15 cellular contexts compared by ENCODE assay signal in genomic region chr1:31444725-31445448, GRCh38. TPM values are rescaled to one million over a fixed set of nuclear protein-coding genes. Genes with fewer than 3 reads are reported as not detected.
DNase-seq lines count a peak whose midpoint lies in the region; ATAC-seq, FAIRE-seq and TF ChIP-seq lines count a peak whose summit lies in the region.
"Had no signal": no experiment of that assay in that cellular context is flagged by ENCODE, and none has a peak within 500 bp of the region (broad histone marks: within the 10 kb centered on the region; RNA-seq: fewer than 3 reads in every experiment).

No MANE protein-coding gene starts in this region.

- POLR2A ChIA-PET in A549 (lab: Yijun Ruan, JAX) (no interaction called here), K562 (lab: Yijun Ruan, JAX) (no interaction called here)

- H3K27ac ChIP-seq in A549 = peak overlapping the region; percentile 86 to 88
- no peak overlapping the region for H3K27ac ChIP-seq in K562 (ENCODE audit: extremely low read depth, low read depth, low read length)
- peak overlapping the region; percentile 75 to 85 for H3K27ac ChIP-seq in liver (ENCODE audit: low read depth in 1 of 2, low read length in 2 of 2)
- no peak overlapping the region for H3K27ac ChIP-seq in prostate gland
- H3K27ac ChIP-seq: sigmoid colon had no signal

- peaks cover 11 to 31% of the 10 kb centered on the region in 2 experiments for H3K27me3 ChIP-seq in K562 (ENCODE audit: control insufficient read depth in 2 of 2, insufficient read depth in 2 of 2, low read length in 2 of 2)
- H3K27me3 ChIP-seq in liver (ENCODE audit: control insufficient read depth in 4 of 4, insufficient read depth in 4 of 4, low read length in 3 of 4) = no peaks in the 10 kb centered on the region
- no peaks in the 10 kb centered on the region for H3K27me3 ChIP-seq in prostate gland (replicated peaks; ENCODE audit: insufficient read depth)

- H3K4me3 Mint-ChIP-seq in progenitor cell of endocrine pancreas (ENCODE audit: low read depth) = no peak overlapping the region

- H3K36me3 Mint-ChIP-seq in progenitor cell of endocrine pancreas (ENCODE audit: insufficient read depth) = no peaks in the 10 kb centered on the region

- peaks cover 3% of the 10 kb centered on the region for H3K27me3 Mint-ChIP-seq in progenitor cell of endocrine pancreas

- H3K4me3 ChIP-seq in A549 (no peak overlapping the region), K562 (no peak overlapping the region), liver (ENCODE audit: low read depth in 1 of 3, low read length in 3 of 3) (no peak overlapping the region), prostate gland (no peak overlapping the region)
- H3K4me3 ChIP-seq: sigmoid colon had no signal

- WGBS in A549 (ENCODE audit: missing lambda C conversion rate) = 4% methylated on average over 7 of the region's 8 CpGs
- under 1% methylated on average over 8 of the region's 8 CpGs for WGBS in K562 (ENCODE audit: insufficient coverage, low coverage, missing lambda C conversion rate)
- WGBS in liver = 19% methylated on average over 8 of the region's 8 CpGs
- WGBS in prostate gland = 83% methylated on average over 8 of the region's 8 CpGs

- H3K27ac Mint-ChIP-seq in progenitor cell of endocrine pancreas = no peak overlapping the region

- H3K79me2 ChIP-seq in K562 (ENCODE audit: control insufficient read depth, insufficient read depth, low read length) = no peaks in the 10 kb centered on the region

- TF ChIP-seq CTCF in A549 (IDR thresholded peaks at IDR 0.05) (no peak), K562 (IDR thresholded peaks at IDR 0.05 in 2 of 3, conservative IDR thresholded peaks at IDR 0.05 in 1 of 3; ENCODE audit: insufficient read depth in 2 of 3, low read depth in 1 of 3, low read length in 3 of 3) (no peak), liver (IDR thresholded peaks at IDR 0.05; ENCODE audit: low read depth, low read length, missing input control) (no peak), prostate gland (IDR thresholded peaks at IDR 0.05) (no peak), progenitor cell of endocrine pancreas (IDR thresholded peaks at IDR 0.05; ENCODE audit: unreplicated experiment) (no peak)

- TF ChIP-seq POLR2A in A549 (IDR thresholded peaks at IDR 0.05; ENCODE audit: low read length) (no peak), K562 (conservative IDR thresholded peaks at IDR 0.05) (no peak), prostate gland (IDR thresholded peaks at IDR 0.05) (no peak)

- no TSS peak for BruUV-seq in K562 (replicated peaks; lab: Mats Ljungman, UMichigan)

- peak overlapping the region; percentile 72 for H3K4me2 ChIP-seq in A549
- H3K4me2 ChIP-seq in K562 (ENCODE audit: insufficient read depth, low read length) = no peak overlapping the region

- H3K4me1 Mint-ChIP-seq in progenitor cell of endocrine pancreas (ENCODE audit: low read depth) = peaks cover 19% of the 10 kb centered on the region

- H3K4me1 ChIP-seq in A549 (peaks cover 19% of the 10 kb centered on the region), K562 (replicated peaks in 1 of 2; ENCODE audit: control insufficient read depth in 2 of 2, insufficient read depth in 2 of 2, low read length in 2 of 2) (peaks cover 2 to 4% of the 10 kb centered on the region in 2 experiments; a peak in 3 of 5 replicates), liver (ENCODE audit: control insufficient read depth in 4 of 4, insufficient read depth in 4 of 4, low read length in 3 of 4) (peaks cover 3 to 22% (median 7%) of the 10 kb centered on the region in 4 donors), prostate gland (replicated peaks) (no peaks in the 10 kb centered on the region)
- H3K4me1 ChIP-seq: sigmoid colon had no signal

- in situ Hi-C loops in K562 (cut with MboI) = no loop called here

- H2AFZ ChIP-seq in K562 (ENCODE audit: low read depth, low read length) = no peak overlapping the region

- intact Hi-C loops in K562 (cut with micrococcal nuclease) = no loop called here
- intact Hi-C loops in prostate gland (cut with DNase I) = no loop called here

- H3K36me3 ChIP-seq in K562 (ENCODE audit: control insufficient read depth, insufficient read depth, low read length) = no peaks in the 10 kb centered on the region
- H3K36me3 ChIP-seq in liver (ENCODE audit: control insufficient read depth in 4 of 4, insufficient read depth in 3 of 4, low read depth in 1 of 4, low read length in 3 of 4) = no peaks in the 10 kb centered on the region
- no peaks in the 10 kb centered on the region for H3K36me3 ChIP-seq in prostate gland
- H3K36me3 ChIP-seq: sigmoid colon had no signal

- H3K9me1 ChIP-seq in K562 (ENCODE audit: control insufficient read depth, insufficient read depth, low read length) = no peaks in the 10 kb centered on the region

- no peak for FAIRE-seq in A549 (lab: Jason Lieb, UNC)
- no peak for FAIRE-seq in K562 (lab: Jason Lieb, UNC)
- FAIRE-seq: H1 had no signal

- H3K9me3 ChIP-seq in A549 (peaks cover 11% of the 10 kb centered on the region), K562 (replicated peaks; ENCODE audit: control insufficient read depth, insufficient read depth, low read depth, low read length) (no peaks in the 10 kb centered on the region), liver (ENCODE audit: control insufficient read depth in 4 of 4, low read length in 3 of 4) (no peaks in the 10 kb centered on the region), prostate gland (no peaks in the 10 kb centered on the region)

- peaks cover 9% of the 10 kb centered on the region for H3K9me3 Mint-ChIP-seq in progenitor cell of endocrine pancreas (ENCODE audit: low read depth)

- no peak overlapping the region for H3K9ac ChIP-seq in K562 (ENCODE audit: insufficient read depth in 1 of 2, low read depth in 2 of 2, low read length in 2 of 2)
- peak overlapping the region in 1 of 2 donors; percentile 72 for H3K9ac ChIP-seq in liver (ENCODE audit: low read depth in 1 of 2, low read length in 2 of 2)

- TF ChIP-seq RAD21 in A549 (conservative IDR thresholded peaks at IDR 0.05 in 1 of 2, IDR thresholded peaks at IDR 0.05 in 1 of 2) = 0 out of 5 replicates have a peak, but pooled peaks of 1 of the 2 experiments have one; percentile 26
- no peak for TF ChIP-seq RAD21 in K562 (CRISPR knock-in tag; conservative IDR thresholded peaks at IDR 0.05 in 1 of 2, IDR thresholded peaks at IDR 0.05 in 1 of 2)
- peak in 1 of 2 donors; percentile 13 for TF ChIP-seq RAD21 in liver (IDR thresholded peaks at IDR 0.05)

- DNase-seq in A549 (ENCODE audit: low read depth in 1 of 2, low spot score in 1 of 2) = peak; percentile 40 to 87
- peak; percentile 50 for DNase-seq in HT-29 (ENCODE audit: low spot score)
- DNase-seq in K562 (ENCODE audit: extremely low read depth in 1 of 4, low spot score in 3 of 4) = peak in 1 of 4 experiments; percentile 25
- DNase-seq in DMS153 (lab: John Stamatoyannopoulos, UW) = no peak
- DNase-seq in NCI-H524 treated with DMSO at 0.1 percent for 48 hours (lab: John Stamatoyannopoulos, UW) = no peak
- no peak for DNase-seq in prostate gland (ENCODE audit: low spot score)
- no peak for DNase-seq in progenitor cell of endocrine pancreas (ENCODE audit: low spot score, unreplicated experiment)
- DNase-seq: activated CD4-positive, alpha-beta T cell treated with anti-CD3 and anti-CD28 coated beads, Interleukin-2, amount 50 U/mL, for 48 hours; activated T-cell treated with anti-CD3 and anti-CD28 coated beads, Interleukin-2, amount 50 U/mL, for 48 hours; NCI-H526 treated with DMSO at 0.1 percent for 48 hours; sigmoid colon; stimulated activated CD4-positive, alpha-beta T cell treated with anti-CD3 and anti-CD28 coated beads, Interleukin-4, amount 100 ng/mL, for 4 hours; T-helper 2 cell had no signal

- no peaks in the 10 kb centered on the region for H4K20me1 ChIP-seq in K562 (replicated peaks; ENCODE audit: control insufficient read depth, insufficient read depth, low read length)

- peak; percentile 64 to 69; a peak in 3 of 5 replicates for TF ChIP-seq EP300 in A549 (IDR thresholded peaks at IDR 0.05)
- TF ChIP-seq EP300 in K562 (IDR thresholded peaks at IDR 0.05; ENCODE audit: low read length) = no peak

- CTCF ChIA-PET in A549 (lab: Yijun Ruan, JAX) (interaction anchor here (0.7 kb wide), 1 partner anchor 185 kb away, joined by 3 read pairs; no protein-coding TSS in a partner anchor), K562 (lab: Yijun Ruan, JAX; ENCODE audit: low intra/inter-chr PET ratio) (no interaction called here)

- peak; percentile 83 to 85 for ATAC-seq in A549
- ATAC-seq in K562 = no peak

TF ChIP-seq in A549, 52 proteins besides CTCF, POLR2A, EP300 and RAD21 (continues in another document):
- TF ChIP-seq ZC3H11A (IDR thresholded peaks at IDR 0.05) = no peak

RNA-seq across cellular contexts. Expression of gene SERINC2, which starts 31.9 kb away (rescaled TPM):
- polyA plus RNA-seq in A549 (2011; rRNA removed) = 6.0 and 7.5 TPM in 2 replicates
- polyA plus RNA-seq in A549 (2012; cell fraction: cytosol; rRNA removed) = 12.3 and 18.1 TPM in 2 replicates
- 15.5 and 21.5 TPM in 2 replicates for polyA plus RNA-seq in A549 (2012; cell fraction: nucleus; rRNA removed)
- polyA plus RNA-seq in A549 (2017; fragmentation: RNase III; extraction: RNeasy Plus Mini Kit Qiagen cat#74134 plus additional on column Dnase treatment) = 16.1 to 21.1 TPM (median 16.3 TPM) in 3 replicates
- polyA minus RNA-seq in A549 (2011; rRNA and poly(A)+ RNA removed) = 5.2 and 8.3 TPM in 2 replicates
- total RNA-seq in HT-29 (2014; rRNA removed; shearing (Covaris generic)) = 75.9 and 80.4 TPM in 2 replicates
- 1.7 and 5.6 TPM in 2 replicates for total RNA-seq in K562 (2011; cell fraction: chromatin; rRNA removed; ENCODE audit: low replicate concordance)
- total RNA-seq in K562 (2011; cell fraction: nucleolus; rRNA removed) = 5.8 and 6.4 TPM in 2 replicates
- 5.9 and 7.2 TPM in 2 replicates for total RNA-seq in K562 (2011; cell fraction: nucleoplasm; rRNA removed)
- 0.45 TPM in 1 of 2 replicates, not detected in the other for total RNA-seq in K562 (2014; rRNA removed)
- total RNA-seq in K562 (2014; rRNA removed; fragmentation: Illumina TruSeq; extraction: Trizol) = 0.10 and 0.15 TPM in 2 replicates
- 0.22 and 0.23 TPM in 2 replicates for total RNA-seq in K562 (2015; rRNA removed; fragmentation: Illumina TruSeq; extraction: Trizol)
- total RNA-seq in K562 (2021) = 1.2 and 1.5 TPM in 2 replicates
- polyA plus RNA-seq in K562 (2011; rRNA removed) = 0.88 and 1.0 TPM in 2 replicates
- 1.7 and 4.1 TPM in 2 replicates for polyA plus RNA-seq in K562 (2011; cell fraction: cytosol; rRNA removed)
- polyA plus RNA-seq in K562 (2011; cell fraction: nucleus; rRNA removed) = 1.5 and 2.4 TPM in 2 replicates
- polyA plus RNA-seq in K562 (2012) = 0.76 and 3.3 TPM in 2 replicates
- polyA plus RNA-seq in K562 (2014; fragmentation: Illumina TruSeq; extraction: Trizol) = 0.70 and 1.2 TPM in 2 replicates
- polyA plus RNA-seq in K562 (2014; fragmentation: Nextera tagmentation; extraction: Ambion mirVana) = under 1 TPM in 1 of 2 experiments, not detected in 1; 0.07 TPM
- 1.0 and 1.8 TPM in 2 replicates for polyA plus RNA-seq in K562 (2014; rRNA removed)
- 0.21 and 0.63 TPM in 2 replicates for polyA minus RNA-seq in K562 (2011; rRNA and poly(A)+ RNA removed)
- polyA minus RNA-seq in K562 (2011; cell fraction: cytosol; rRNA and poly(A)+ RNA removed) = 0.73 and 0.95 TPM in 2 replicates
- polyA minus RNA-seq in K562 (2011; cell fraction: nucleus; rRNA and poly(A)+ RNA removed) = 0.54 and 0.89 TPM in 2 replicates
- total RNA-seq in liver = 10 to 100 TPM in 1 of 2 donors, 1 to 10 TPM in 1; 4.9 to 27.8 TPM
- polyA plus RNA-seq in liver = 10 to 100 TPM; 49.6 to 66.4 TPM
- 100 to 1,000 TPM in 1 of 2 donors, 10 to 100 TPM in 1; 76.1 to 110 TPM for total RNA-seq in prostate gland
- total RNA-seq in progenitor cell of endocrine pancreas = 58.8 and 65.7 TPM in 2 replicates

Comparison
In these comparisons a context has a peak if more than half of its experiments do, and no peak if none do; other contexts are left out.
1. DNase-seq: peak in A549 (2 of 2) and HT-29 (single experiment); none in DMS153 (single experiment), NCI-H524 treated with DMSO at 0.1 percent for 48 hours (single experiment), prostate gland (single experiment) and progenitor cell of endocrine pancreas (single experiment).
2. H3K27ac ChIP-seq: peak in A549 (2 of 2) and liver (2 of 2); none in K562 (single experiment) and prostate gland (0 of 2).
3. Of the 35 proteins assayed by ChIP-seq in both K562 and A549: peak only in K562: BHLHE40 and KDM1A; only in A549: CEBPB, EP300, JUN, JUNB, MAX and USF2; in both: none; in neither: 25; mixed calls (peak in some experiments, not most) for 2.